In the genomic region with DNA sequence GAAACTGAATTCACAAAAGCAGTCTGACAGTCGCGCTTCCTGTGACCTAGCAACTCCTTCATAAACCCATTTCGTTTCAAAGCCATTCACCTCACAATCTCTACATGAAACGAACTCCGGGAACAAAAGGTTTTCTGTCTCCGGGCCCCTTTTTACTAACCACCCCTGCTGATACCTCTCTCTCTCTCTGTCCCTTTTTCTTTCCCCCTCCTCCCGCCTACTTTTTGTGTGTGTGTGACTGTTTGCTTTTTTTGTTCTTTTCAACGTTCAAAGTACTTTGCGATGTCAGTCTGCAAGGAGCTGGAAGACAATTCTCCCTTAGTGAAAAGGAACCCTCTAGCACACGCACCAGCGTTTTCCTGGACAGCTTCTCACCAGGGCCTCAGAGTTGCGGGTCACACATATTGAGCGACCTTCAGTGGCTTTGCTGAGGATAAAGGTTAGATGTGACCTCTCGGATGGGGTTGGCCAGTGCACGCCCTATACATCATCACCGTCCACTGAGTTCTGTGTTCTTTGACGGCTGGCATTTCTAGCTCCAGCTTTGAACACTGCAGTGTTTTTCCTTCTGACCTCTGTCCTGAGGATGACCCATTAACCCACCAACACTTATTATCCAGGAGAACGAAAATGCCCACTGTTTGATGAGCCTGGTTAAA, we compare ENCODE assay signal across 8 cellular contexts. TPM values are rescaled to one million over a fixed set of nuclear protein-coding genes. Genes with fewer than 3 reads are reported as not detected.
DNase-seq lines count a peak whose midpoint lies in the region; ATAC-seq, FAIRE-seq and TF ChIP-seq lines count a peak whose summit lies in the region.

No MANE protein-coding gene starts in this region.

- DNase-seq in activated CD4-positive, CD25-positive, alpha-beta regulatory T cell treated with anti-CD3 and anti-CD28 coated beads, Interleukin-2, amount 50 U/mL, for 72 hours = peak; percentile 37
- DNase-seq in HTR-8/SVneo (ENCODE audit: insufficient read length, low spot score) (peak; percentile 24), activated B cell treated with CpG ODN at 0.5 μM for 24 hours (no peak), heart right ventricle (no peak), sciatic nerve (ENCODE audit: low spot score) (no peak), medulla oblongata (ENCODE audit: extremely low spot score) (no peak), ecto neural progenitor cell (ENCODE audit: low spot score) (no peak)

- H3K27ac Mint-ChIP-seq in activated B cell treated with CpG ODN at 0.5 μM for 24 hours = peak overlapping the region; percentile 94

- H3K9me3 Mint-ChIP-seq in activated B cell treated with CpG ODN at 0.5 μM for 24 hours = no peaks in the 10 kb centered on the region

- peaks cover 13% of the 10 kb centered on the region for H3K36me3 Mint-ChIP-seq in activated B cell treated with CpG ODN at 0.5 μM for 24 hours (ENCODE audit: low read depth)

- H3K9me3 ChIP-seq in heart right ventricle = no peaks in the 10 kb centered on the region

- 24 to 26% methylated on average over 18 of the region's 18 CpGs for WGBS in heart right ventricle, 2 donors

- no peak for ATAC-seq in activated CD4-positive, CD25-positive, alpha-beta regulatory T cell treated with anti-CD3 and anti-CD28 coated beads, Interleukin-2, amount 50 U/mL, for 24 hours
- ATAC-seq in activated B cell treated with CpG ODN at 0.5 μM for 24 hours (ENCODE audit: low read depth) = peak; percentile 10
- peak in 5 of 8 donors; percentile 1 to 24 (median 5) for ATAC-seq in heart right ventricle
- peak; percentile 11 for ATAC-seq in sciatic nerve

- peaks cover 0 to 51% (median 17%) of the 10 kb centered on the region in 9 donors for H3K4me1 ChIP-seq in heart right ventricle

- no peaks in the 10 kb centered on the region for H3K36me3 ChIP-seq in heart right ventricle

- peak overlapping the region; percentile 95 for H3K4me3 Mint-ChIP-seq in activated B cell treated with CpG ODN at 0.5 μM for 24 hours

- CTCF ChIA-PET in activated B cell treated with CpG ODN at 0.5 μM for 24 hours (lab: Charles Lee) = interaction anchor here (1.0 to 1.2 kb wide), 2 partner anchors 262 to 263 kb away, joined by 4 read pairs; no protein-coding TSS in a partner anchor

- peak overlapping the region; percentile 72 to 93 (median 88) for H3K27ac ChIP-seq in heart right ventricle

- H3K27me3 ChIP-seq in heart right ventricle = no peaks in the 10 kb centered on the region

- peaks cover 52% of the 10 kb centered on the region for H3K4me1 Mint-ChIP-seq in activated B cell treated with CpG ODN at 0.5 μM for 24 hours

- POLR2A ChIA-PET in activated B cell treated with CpG ODN at 0.5 μM for 24 hours (lab: Charles Lee) = interaction anchor here (0.9 to 2.5 kb wide), 9 partner anchors 11 to 259 kb away, joined by 3 to 13 read pairs (median 4); no protein-coding TSS in a partner anchor

- TF ChIP-seq CTCF in activated B cell treated with CpG ODN at 0.5 μM for 24 hours (IDR thresholded peaks at IDR 0.05) (no peak), heart right ventricle (IDR thresholded peaks at IDR 0.05) (no peak)

- H3K27me3 Mint-ChIP-seq in activated B cell treated with CpG ODN at 0.5 μM for 24 hours = no peaks in the 10 kb centered on the region

- intact Hi-C loops in activated B cell treated with CpG ODN at 0.5 μM for 24 hours (cut with micrococcal nuclease) = loop anchor here (1.0 to 10.0 kb wide), 9 partner anchors 44 to 398 kb away; a partner anchor contains a TSS
- intact Hi-C loops in heart right ventricle (cut with DNase I) = loop anchor here in 7 of 10 donors (5.0 to 10.0 kb wide), 8 partner anchors 58 to 262 kb away; no protein-coding TSS in a partner anchor
- intact Hi-C loops in sciatic nerve (cut with DNase I) = no loop called here

- peak overlapping the region; percentile 37 to 78 (median 67) for H3K4me3 ChIP-seq in heart right ventricle

- no peak for FAIRE-seq in HTR-8/SVneo (lab: Jason Lieb, UNC)

RNA-seq across cellular contexts. Expression of a gene that starts 0.6 kb away (rescaled TPM):
- 57.4 and 61.9 TPM in 2 replicates for total RNA-seq in activated B cell treated with CpG ODN at 0.5 μM for 24 hours
- 10 to 100 TPM; 10.8 to 34.2 (median 24.6) TPM for total RNA-seq in heart right ventricle
- 10 to 100 TPM; 18.7 to 19.3 TPM for polyA plus RNA-seq in heart right ventricle
- 55.4 TPM for total RNA-seq in sciatic nerve

Comparison
In these comparisons a context has a peak if more than half of its experiments do, and no peak if none do; other contexts are left out.
1. DNase-seq: peak in activated CD4-positive, CD25-positive, alpha-beta regulatory T cell treated with anti-CD3 and anti-CD28 coated beads, Interleukin-2, amount 50 U/mL, for 72 hours (single experiment) and HTR-8/SVneo (single experiment); none in activated B cell treated with CpG ODN at 0.5 μM for 24 hours (single experiment), heart right ventricle (0 of 2), sciatic nerve (single experiment), medulla oblongata (single experiment) and ecto neural progenitor cell (single experiment).
2. ATAC-seq: peak in activated B cell treated with CpG ODN at 0.5 μM for 24 hours (single experiment), heart right ventricle (5 of 8) and sciatic nerve (single experiment); none in activated CD4-positive, CD25-positive, alpha-beta regulatory T cell treated with anti-CD3 and anti-CD28 coated beads, Interleukin-2, amount 50 U/mL, for 24 hours (0 of 2).